In genomic region chr10:130215076-130215917, GRCh38 we compare ENCODE assay signal across 17 cellular contexts.
A peak's percentile ranks its signal among the peaks of the same experiment; 100 is the strongest.
DNase-seq lines count a peak whose midpoint lies in the region; ATAC-seq and TF ChIP-seq lines count a peak whose summit lies in the region.
"Had no signal": no experiment of that assay in that cellular context is flagged by ENCODE, and none has a peak within 500 bp of the region (broad histone marks: within the 10 kb centered on the region; RNA-seq: fewer than 3 reads in every experiment).

No MANE protein-coding gene starts in this region.

- no peaks in the 10 kb centered on the region for H4K20me1 ChIP-seq in BLaER1
- H4K20me1 ChIP-seq in BLaER1 treated with 17β-estradiol and CSF1 and Interleukin-3, amounts not matched to agents 10 nM and 100 nM, result no peaks in the 10 kb centered on the region; a peak in 1 of 22 replicates

- peaks cover 12% of the 10 kb centered on the region for H3K4me1 ChIP-seq in BLaER1
- peaks cover 0 to 12% (median 9%) of the 10 kb centered on the region in 10 experiments; a peak in 12 of 20 replicates for H3K4me1 ChIP-seq in BLaER1 treated with 17β-estradiol and CSF1 and Interleukin-3, amounts not matched to agents 10 nM and 100 nM

- TF ChIP-seq CTCF in lower leg skin (IDR thresholded peaks at IDR 0.05), result no peak

- H3K27ac ChIP-seq in BLaER1, result no peak overlapping the region
- no peak overlapping the region for H3K27ac ChIP-seq in BLaER1 treated with 17β-estradiol and CSF1 and Interleukin-3, amounts not matched to agents 10 nM and 100 nM
- H3K27ac ChIP-seq: GM23248 had no signal

- DNase-seq in NCI-H2196 (lab: John Stamatoyannopoulos, UW; ENCODE audit: unreplicated experiment) (peak; percentile 11), mesenteric fat pad (ENCODE audit: low spot score) (peak; percentile 74), lower leg skin (ENCODE audit: low spot score in 2 of 2) (no peak), NCI-H128 (lab: John Stamatoyannopoulos, UW; ENCODE audit: unreplicated experiment) (no peak)
- DNase-seq: DMS 273 treated with DMSO at 0.1 percent for 48 hours, GM23248, NCI-H1694 treated with DMSO at 0.1 percent for 48 hours, NCI-H226, NCI-H774, SIG-M5, T-helper 2 cell had no signal

- H3K4me2 ChIP-seq in BLaER1, result peak overlapping the region; percentile 37
- peak overlapping the region in 8 of 11 experiments; percentile 14 to 59 (median 37); a peak in 12 of 22 replicates for H3K4me2 ChIP-seq in BLaER1 treated with 17β-estradiol and CSF1 and Interleukin-3, amounts not matched to agents 10 nM and 100 nM

- WGBS in lower leg skin, 2 donors, result 77 to 83% methylated on average over 11 to 13 of the region's 13 CpGs

- H3K36me3 ChIP-seq in BLaER1, result no peaks in the 10 kb centered on the region
- no peaks in the 10 kb centered on the region; a peak in 1 of 22 replicates for H3K36me3 ChIP-seq in BLaER1 treated with 17β-estradiol and CSF1 and Interleukin-3, amounts not matched to agents 10 nM and 100 nM

- H3K27me3 ChIP-seq in BLaER1, result no peaks in the 10 kb centered on the region
- no peaks in the 10 kb centered on the region for H3K27me3 ChIP-seq in BLaER1 treated with 17β-estradiol and CSF1 and Interleukin-3, amounts not matched to agents 10 nM and 100 nM

- TF ChIP-seq POLR2A in lower leg skin (IDR thresholded peaks at IDR 0.05), result no peak

- intact Hi-C loops in lower leg skin (cut with DNase I; ENCODE audit: low total_unique reads), result loop anchor here (10.0 kb wide), 1 partner anchor 1660 kb away; no protein-coding TSS in a partner anchor

- peaks cover 23% of the 10 kb centered on the region for H3K9me3 ChIP-seq in BLaER1
- H3K9me3 ChIP-seq in BLaER1 treated with 17β-estradiol and CSF1 and Interleukin-3, amounts not matched to agents 10 nM and 100 nM (replicated peaks in 1 of 11), result peaks cover 16 to 30% (median 23%) of the 10 kb centered on the region in 11 experiments

- ATAC-seq in HG02840 (IDR thresholded peaks at IDR 0.05; ENCODE audit: low FRiP score, unreplicated experiment) (no peak), GM21529 (IDR thresholded peaks at IDR 0.05; ENCODE audit: unreplicated experiment) (no peak)
- ATAC-seq: GM12878, HCT116 had no signal

- no peak overlapping the region for H3K9ac ChIP-seq in BLaER1
- no peak overlapping the region for H3K9ac ChIP-seq in BLaER1 treated with 17β-estradiol and CSF1 and Interleukin-3, amounts not matched to agents 10 nM and 100 nM
- H3K9ac ChIP-seq: GM23248 had no signal

- no peak overlapping the region for H3K4me3 ChIP-seq in BLaER1
- no peak overlapping the region for H3K4me3 ChIP-seq in BLaER1 treated with 17β-estradiol and CSF1 and Interleukin-3, amounts not matched to agents 10 nM and 100 nM
- H3K4me3 ChIP-seq in lower leg skin (ENCODE audit: low read depth, poor library complexity, severe bottlenecking), result no peak overlapping the region
- H3K4me3 ChIP-seq: GM12878, GM23248 had no signal

Comparison
In these comparisons a context has a peak if more than half of its experiments do, and no peak if none do; other contexts are left out.
1. DNase-seq: peak in NCI-H2196 (single experiment) and mesenteric fat pad (single experiment); none in lower leg skin (0 of 2) and NCI-H128 (single experiment).